Comparison of ENCODE assay signal across 10 cellular contexts in the genomic region with DNA sequence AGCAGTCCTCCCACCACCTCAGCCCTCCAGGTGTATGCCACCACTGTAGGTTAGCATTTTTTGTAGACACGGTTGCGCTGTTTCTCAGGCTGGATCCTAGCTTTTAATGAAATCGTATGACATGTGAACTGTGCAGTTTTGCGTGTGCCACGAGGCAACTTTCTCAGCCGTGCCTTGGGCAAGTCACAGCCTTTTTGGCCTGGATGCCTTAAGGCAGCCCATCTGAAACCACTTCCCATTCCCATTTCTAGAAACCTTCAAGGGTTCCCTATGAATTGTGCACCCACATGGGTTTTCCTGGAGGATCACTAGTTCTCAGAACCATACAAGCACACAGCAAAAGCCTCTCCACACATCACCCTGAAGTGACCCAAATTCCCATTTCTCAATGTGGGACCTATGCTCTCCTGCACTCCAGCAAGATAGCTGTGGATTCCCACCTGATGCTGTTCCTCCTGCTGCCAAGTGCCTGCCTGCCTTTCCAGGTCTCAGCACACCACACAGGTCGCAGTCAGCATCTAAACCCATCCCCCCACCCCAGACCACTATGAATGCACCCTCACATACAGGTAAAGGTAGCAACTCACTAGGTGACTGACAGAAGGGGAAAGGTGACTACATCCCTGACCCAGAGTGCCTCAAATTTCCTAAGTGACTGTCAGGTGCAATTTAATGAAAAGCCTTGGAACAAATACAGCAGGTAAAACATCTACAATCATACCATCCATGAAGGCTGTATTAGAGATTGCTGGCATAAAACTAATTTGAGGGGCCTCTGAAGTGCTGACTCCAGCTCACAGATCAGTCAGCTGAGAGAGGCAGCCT. TPM values are rescaled to one million over a fixed set of nuclear protein-coding genes. Genes with fewer than 3 reads are reported as not detected.
DNase-seq lines count a peak whose midpoint lies in the region; ATAC-seq, FAIRE-seq and TF ChIP-seq lines count a peak whose summit lies in the region.
"Had no signal": no experiment of that assay in that cellular context is flagged by ENCODE, and none has a peak within 500 bp of the region (broad histone marks: within the 10 kb centered on the region; RNA-seq: fewer than 3 reads in every experiment).

No MANE protein-coding gene starts in this region.

- H3K27ac ChIP-seq in upper lobe of right lung, result peak overlapping the region; percentile 6
- no peak overlapping the region for H3K27ac ChIP-seq in pancreas

- H3K4me1 ChIP-seq in upper lobe of right lung, result peaks cover 35% of the 10 kb centered on the region
- H3K4me1 ChIP-seq in pancreas, result peaks cover 0 to 11% (median 10%) of the 10 kb centered on the region in 3 donors

- TF ChIP-seq CTCF in endothelial cell (IDR thresholded peaks at IDR 0.05; ENCODE audit: unreplicated experiment) (no peak), upper lobe of right lung (IDR thresholded peaks at IDR 0.05) (no peak), pancreas (IDR thresholded peaks at IDR 0.05) (no peak)

- H3K27me3 ChIP-seq in upper lobe of right lung (no peaks in the 10 kb centered on the region), pancreas (no peaks in the 10 kb centered on the region)

- H3K27me3 Mint-ChIP-seq in activated naive CD4-positive, alpha-beta T cell treated with anti-CD3 and anti-CD28 coated beads, Interleukin-2, amount 50 U/mL, for 24 hours, result no peaks in the 10 kb centered on the region
- H3K27me3 Mint-ChIP-seq in endothelial cell (ENCODE audit: unreplicated experiment), result no peaks in the 10 kb centered on the region

- intact Hi-C loops in upper lobe of right lung (cut with DNase I), result no loop called here
- intact Hi-C loops in pancreas (cut with DNase I), result no loop called here

- H3K36me3 ChIP-seq in upper lobe of right lung, result peaks cover 41% of the 10 kb centered on the region
- peaks cover 0 to 11% (median 3%) of the 10 kb centered on the region in 3 donors for H3K36me3 ChIP-seq in pancreas

- H3K4me1 Mint-ChIP-seq in activated naive CD4-positive, alpha-beta T cell treated with anti-CD3 and anti-CD28 coated beads, Interleukin-2, amount 50 U/mL, for 24 hours, result peaks cover 10% of the 10 kb centered on the region
- peaks cover 21% of the 10 kb centered on the region for H3K4me1 Mint-ChIP-seq in endothelial cell (ENCODE audit: unreplicated experiment)

- DNase-seq in activated naive CD4-positive, alpha-beta T cell (lab: John Stamatoyannopoulos, UW), result no peak
- DNase-seq in OCI-M1 (lab: John Stamatoyannopoulos, UW) (peak; percentile 66), endothelial cell (ENCODE audit: low spot score) (no peak), upper lobe of right lung (no peak), germinal center (ENCODE audit: low spot score) (no peak), iPS-NIHi11 (ENCODE audit: low spot score) (no peak), pancreas (no peak)
- DNase-seq: cortex of kidney had no signal

- 60 to 69% methylated on average over 7 of the region's 7 CpGs for WGBS in pancreas, 2 donors

- H3K4me3 Mint-ChIP-seq in activated naive CD4-positive, alpha-beta T cell treated with anti-CD3 and anti-CD28 coated beads, Interleukin-2, amount 50 U/mL, for 24 hours, result no peak overlapping the region
- peak overlapping the region; percentile 67 for H3K4me3 Mint-ChIP-seq in endothelial cell (ENCODE audit: unreplicated experiment)

- H3K27ac Mint-ChIP-seq in activated naive CD4-positive, alpha-beta T cell treated with anti-CD3 and anti-CD28 coated beads, Interleukin-2, amount 50 U/mL, for 24 hours, result peak overlapping the region; percentile 41
- peak overlapping the region; percentile 78 for H3K27ac Mint-ChIP-seq in endothelial cell (ENCODE audit: unreplicated experiment)

- no peak overlapping the region for H3K4me3 ChIP-seq in upper lobe of right lung
- no peak overlapping the region for H3K4me3 ChIP-seq in pancreas
- H3K4me3 ChIP-seq: psoas muscle had no signal

- no peaks in the 10 kb centered on the region for H3K9me3 Mint-ChIP-seq in activated naive CD4-positive, alpha-beta T cell treated with anti-CD3 and anti-CD28 coated beads, Interleukin-2, amount 50 U/mL, for 24 hours
- H3K9me3 Mint-ChIP-seq in endothelial cell (ENCODE audit: unreplicated experiment), result no peaks in the 10 kb centered on the region

- peaks cover 9% of the 10 kb centered on the region for H3K36me3 Mint-ChIP-seq in activated naive CD4-positive, alpha-beta T cell treated with anti-CD3 and anti-CD28 coated beads, Interleukin-2, amount 50 U/mL, for 24 hours
- peaks cover 19% of the 10 kb centered on the region for H3K36me3 Mint-ChIP-seq in endothelial cell (ENCODE audit: low read depth, unreplicated experiment)

- H3K9me3 ChIP-seq in upper lobe of right lung (no peaks in the 10 kb centered on the region), pancreas (no peaks in the 10 kb centered on the region)
- H3K9me3 ChIP-seq: psoas muscle had no signal

- no peak for FAIRE-seq in pancreas (lab: Jason Lieb, UNC)

- ATAC-seq in upper lobe of right lung, result no peak
- no peak for ATAC-seq in pancreas

RNA-seq across cellular contexts. Expression of a gene that starts 28.8 kb away (rescaled TPM):
- total RNA-seq in endothelial cell (ENCODE audit: unreplicated experiment) (61.7 TPM), upper lobe of right lung (86.6 TPM), pancreas (10 to 100 TPM; 20.5 to 35.7 (median 27.2) TPM)
- 10 to 100 TPM; 34.2 to 38.4 TPM for polyA plus RNA-seq in pancreas

RNA-seq across cellular contexts. Expression of a gene that starts 29.0 kb away (rescaled TPM):
- total RNA-seq in endothelial cell (ENCODE audit: unreplicated experiment) (17.5 TPM), upper lobe of right lung (10.2 TPM), pancreas (1 to 10 TPM; 4.0 to 7.4 (median 6.1) TPM)
- 1 to 10 TPM; 6.1 to 7.6 TPM for polyA plus RNA-seq in pancreas
